ENCODE assay signal across 22 cellular contexts in the genomic region with DNA sequence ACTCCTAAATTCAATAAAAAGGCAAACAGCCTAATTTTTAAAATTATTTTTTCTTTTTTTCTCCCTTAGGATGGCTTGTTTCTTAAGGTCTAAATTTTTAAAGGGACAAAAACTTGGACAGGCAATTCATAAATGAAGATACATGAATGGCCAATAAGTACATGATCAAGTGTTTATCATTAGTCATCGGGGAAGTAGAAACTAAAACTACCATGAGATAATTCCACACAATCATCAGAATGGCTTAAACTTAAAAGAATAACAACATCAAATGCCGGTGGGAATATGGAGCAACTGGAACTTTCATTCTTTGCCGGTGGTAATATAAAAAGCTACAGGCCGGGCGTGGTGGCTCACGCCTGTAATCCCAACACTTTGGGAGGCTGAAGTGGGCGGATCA.
"Had no signal": no experiment of that assay in that cellular context is flagged by ENCODE, and none has a peak within 500 bp of the region (broad histone marks: within the 10 kb centered on the region; RNA-seq: fewer than 3 reads in every experiment).

No MANE protein-coding gene starts in this region.

- H3K9me3 ChIP-seq: breast epithelium, Peyer's patch had no signal

- H3K36me3 ChIP-seq: breast epithelium, Peyer's patch had no signal

- H3K4me1 Mint-ChIP-seq: activated naive CD8-positive, alpha-beta T cell treated with anti-CD3 and anti-CD28 coated beads, Interleukin-2, amount 50 U/mL, for 24 hours had no signal

- H3K4me3 Mint-ChIP-seq: activated CD8-positive, alpha-beta T cell treated with anti-CD3 and anti-CD28 coated beads, Interleukin-2, amount 10 ng/mL, durations not matched to agents 7 days and 5 days; activated naive CD8-positive, alpha-beta T cell treated with anti-CD3 and anti-CD28 coated beads, Interleukin-2, amount 50 U/mL, for 24 hours; T-helper 1 cell treated with Interleukin-12 subunit alpha and Interleukin-12 subunit beta and Interleukin-4 antibody, amounts not matched to agents 30 μg/mL and 1 μg/mL, for 36 hours had no signal

- H3K27ac Mint-ChIP-seq: activated CD8-positive, alpha-beta T cell treated with anti-CD3 and anti-CD28 coated beads, Interleukin-2, amount 10 ng/mL, durations not matched to agents 7 days and 5 days; activated naive CD4-positive, alpha-beta T cell treated with anti-CD3 and anti-CD28 coated beads, Interleukin-2, amount 50 U/mL, for 72 hours; activated naive CD8-positive, alpha-beta T cell treated with anti-CD3 and anti-CD28 coated beads, Interleukin-2, amount 50 U/mL, for 24 hours; T-helper 1 cell treated with Interleukin-12 subunit alpha and Interleukin-12 subunit beta and Interleukin-4 antibody, amounts not matched to agents 30 μg/mL and 1 μg/mL, for 36 hours had no signal

- H3K4me3 ChIP-seq: breast epithelium, Peyer's patch had no signal

- H3K27ac ChIP-seq: breast epithelium, Peyer's patch had no signal

- H3K36me3 Mint-ChIP-seq: activated naive CD4-positive, alpha-beta T cell treated with anti-CD3 and anti-CD28 coated beads, Interleukin-2, amount 50 U/mL, for 72 hours had no signal

- H3K27me3 Mint-ChIP-seq: activated naive CD8-positive, alpha-beta T cell treated with anti-CD3 and anti-CD28 coated beads, Interleukin-2, amount 50 U/mL, for 24 hours had no signal

- H3K9me3 Mint-ChIP-seq: activated naive CD4-positive, alpha-beta T cell treated with anti-CD3 and anti-CD28 coated beads, Interleukin-2, amount 50 U/mL, for 72 hours; activated naive CD8-positive, alpha-beta T cell treated with anti-CD3 and anti-CD28 coated beads, Interleukin-2, amount 50 U/mL, for 24 hours; T-helper 1 cell treated with Interleukin-12 subunit alpha and Interleukin-12 subunit beta and Interleukin-4 antibody, amounts not matched to agents 30 μg/mL and 1 μg/mL, for 36 hours had no signal

- DNase-seq: activated CD4-positive, alpha-beta T cell treated with anti-CD3 and anti-CD28 coated beads for 4 hours; activated CD8-positive, alpha-beta T cell treated with anti-CD3 and anti-CD28 coated beads, Interleukin-2, amount 10 ng/mL, durations not matched to agents 7 days and 5 days; activated effector memory CD4-positive, alpha-beta T cell treated with Interleukin-2 at 50 U/mL for 16 hours; activated naive CD4-positive, alpha-beta T cell treated with Interleukin-2 at 50 U/mL for 16 hours; activated naive CD8-positive, alpha-beta T cell treated with anti-CD3 and anti-CD28 coated beads, Interleukin-2, amount 50 U/mL, for 24 hours; activated T-cell treated with anti-CD3 and anti-CD28 coated beads, Interleukin-2, amount 50 U/mL, for 1 hour; amygdala; central memory CD4-positive, alpha-beta T cell; MM.1S; NCI-H1105; NCI-H1436; NCI-H187; NCI-H2081; NCI-H510A treated with DMSO at 0.1 percent for 48 hours; NCI-H69; NK-92 treated with Interleukin-12 subunit alpha and Interleukin-12 subunit beta, amount 100 ng/mL, for 24 hours; OCI-M1; Peyer's patch; SHP77 treated with DMSO at 0.1 percent for 48 hours had no signal

- H3K4me1 ChIP-seq: breast epithelium, Peyer's patch had no signal

- H3K27me3 ChIP-seq: breast epithelium, Peyer's patch had no signal
